In genomic region chr5:170269579-170269978, GRCh38 we compare ENCODE assay signal across 12 cellular contexts. TPM values are rescaled to one million over a fixed set of nuclear protein-coding genes. Genes with fewer than 3 reads are reported as not detected.
DNase-seq lines count a peak whose midpoint lies in the region; ATAC-seq, FAIRE-seq and TF ChIP-seq lines count a peak whose summit lies in the region.
"Had no signal": no experiment of that assay in that cellular context is flagged by ENCODE, and none has a peak within 500 bp of the region (broad histone marks: within the 10 kb centered on the region; RNA-seq: fewer than 3 reads in every experiment).

No MANE protein-coding gene starts in this region.

- H3K4me1 ChIP-seq in left ventricle myocardium inferior, result peaks cover 24% of the 10 kb centered on the region
- peaks cover 52% of the 10 kb centered on the region for H3K4me1 ChIP-seq in lower lobe of right lung
- peaks cover 26% of the 10 kb centered on the region for H3K4me1 ChIP-seq in upper lobe of right lung

- TF ChIP-seq CTCF in left ventricle myocardium inferior (IDR thresholded peaks at IDR 0.05; ENCODE audit: borderline replicate concordance) (no peak), lower lobe of right lung (IDR thresholded peaks at IDR 0.05) (no peak), upper lobe of right lung (IDR thresholded peaks at IDR 0.05) (no peak)

- peak overlapping the region; percentile 89 for H3K27ac Mint-ChIP-seq in activated T-cell treated with anti-CD3 and anti-CD28 coated beads, Interleukin-2, amount 50 U/mL, for 72 hours

- H3K27ac ChIP-seq in left ventricle myocardium inferior (replicated peaks) (peak overlapping the region; percentile 50), lower lobe of right lung (peak overlapping the region; percentile 69), upper lobe of right lung (peak overlapping the region; percentile 49)

- peak overlapping the region; percentile 67 to 76 for H3K4me3 Mint-ChIP-seq in activated T-cell treated with anti-CD3 and anti-CD28 coated beads, Interleukin-2, amount 50 U/mL, for 72 hours

- H3K4me3 ChIP-seq in left ventricle myocardium inferior, result no peak overlapping the region
- H3K4me3 ChIP-seq in lower lobe of right lung, result no peak overlapping the region
- no peak overlapping the region for H3K4me3 ChIP-seq in upper lobe of right lung
- H3K4me3 ChIP-seq: body of pancreas, gastrocnemius medialis had no signal

- peaks cover 23% of the 10 kb centered on the region for H3K27me3 ChIP-seq in left ventricle myocardium inferior (ENCODE audit: low read depth)
- no peaks in the 10 kb centered on the region for H3K27me3 ChIP-seq in lower lobe of right lung (ENCODE audit: low read depth)
- H3K27me3 ChIP-seq in upper lobe of right lung, result no peaks in the 10 kb centered on the region
- H3K27me3 ChIP-seq: body of pancreas, gastrocnemius medialis had no signal

- ATAC-seq in Right ventricle myocardium superior (ENCODE audit: poor library complexity) (no peak), lower lobe of right lung (peak; percentile 3 to 31), upper lobe of right lung (peak; percentile 24)
- ATAC-seq in activated T-cell treated with anti-CD3 and anti-CD28 coated beads, Interleukin-2, amount 50 U/mL, for 72 hours (replicated peaks in 1 of 2), result peak; percentile 83 to 86
- ATAC-seq: body of pancreas, gastrocnemius medialis had no signal

- intact Hi-C loops in left ventricle myocardium inferior (cut with micrococcal nuclease) (loop anchor here (5.0 to 10.0 kb wide), 2 partner anchors 78 to 155 kb away; no protein-coding TSS in a partner anchor), Right ventricle myocardium superior (cut with DNase I) (loop anchor here (5.0 kb wide), 1 partner anchor 153 kb away; no protein-coding TSS in a partner anchor), lower lobe of right lung (cut with DNase I) (no loop called here), upper lobe of right lung (cut with DNase I) (loop anchor here (10.0 kb wide), 1 partner anchor 75 kb away; no protein-coding TSS in a partner anchor)

- H3K36me3 ChIP-seq in left ventricle myocardium inferior, result no peaks in the 10 kb centered on the region
- peaks cover 58% of the 10 kb centered on the region for H3K36me3 ChIP-seq in lower lobe of right lung
- H3K36me3 ChIP-seq in upper lobe of right lung, result peaks cover 43% of the 10 kb centered on the region
- H3K36me3 ChIP-seq: gastrocnemius medialis had no signal

- no peaks in the 10 kb centered on the region for H3K9me3 Mint-ChIP-seq in activated T-cell treated with anti-CD3 and anti-CD28 coated beads, Interleukin-2, amount 50 U/mL, for 72 hours

- H3K27me3 Mint-ChIP-seq in activated T-cell treated with anti-CD3 and anti-CD28 coated beads, Interleukin-2, amount 50 U/mL, for 72 hours (ENCODE audit: low read depth), result no peaks in the 10 kb centered on the region

- FAIRE-seq in HTR-8/SVneo (lab: Jason Lieb, UNC), result no peak

- peaks cover 95% of the 10 kb centered on the region for H3K4me1 Mint-ChIP-seq in activated T-cell treated with anti-CD3 and anti-CD28 coated beads, Interleukin-2, amount 50 U/mL, for 72 hours (ENCODE audit: low read depth)

- no peak for DNase-seq in left ventricle myocardium inferior
- DNase-seq in Right ventricle myocardium superior, result no peak
- DNase-seq in activated T-cell treated with anti-CD3 and anti-CD28 coated beads, Interleukin-2, amount 50 U/mL, for 72 hours, result peak; percentile 76
- DNase-seq in lower lobe of right lung, result no peak
- DNase-seq in upper lobe of right lung, result no peak
- DNase-seq in HTR-8/SVneo (ENCODE audit: insufficient read length, low spot score), result no peak
- DNase-seq in NCI-H2227 treated with DMSO at 0.1 percent for 48 hours (lab: John Stamatoyannopoulos, UW), result no peak
- no peak for DNase-seq in NCI-H510A treated with DMSO at 0.1 percent for 48 hours (lab: John Stamatoyannopoulos, UW)
- DNase-seq: gastrocnemius medialis, NCI-H187 treated with DMSO at 0.1 percent for 48 hours had no signal

- no peaks in the 10 kb centered on the region for H3K9me3 ChIP-seq in left ventricle myocardium inferior (replicated peaks)
- H3K9me3 ChIP-seq in lower lobe of right lung, result no peaks in the 10 kb centered on the region
- H3K9me3 ChIP-seq in upper lobe of right lung, result no peaks in the 10 kb centered on the region
- H3K9me3 ChIP-seq: body of pancreas, gastrocnemius medialis had no signal

- peaks cover 25 to 47% of the 10 kb centered on the region in 2 donors for H3K36me3 Mint-ChIP-seq in activated T-cell treated with anti-CD3 and anti-CD28 coated beads, Interleukin-2, amount 50 U/mL, for 72 hours (ENCODE audit: insufficient read depth in 2 of 2)

RNA-seq across cellular contexts. Expression of gene LCP2, which starts 28.0 kb away (rescaled TPM):
- total RNA-seq in left ventricle myocardium inferior (3.9 TPM), Right ventricle myocardium superior (6.7 TPM), lower lobe of right lung (82.9 TPM), upper lobe of right lung (83.1 TPM)
- total RNA-seq in activated T-cell treated with anti-CD3 and anti-CD28 coated beads, Interleukin-2, amount 50 U/mL, for 72 hours, result 100 to 1,000 TPM; 162 to 190 TPM

RNA-seq across cellular contexts. Expression of gene C5orf58, which starts 36.8 kb away (rescaled TPM):
- total RNA-seq in left ventricle myocardium inferior, result 1.0 TPM
- 0.65 TPM for total RNA-seq in Right ventricle myocardium superior
- not detected for total RNA-seq in activated T-cell treated with anti-CD3 and anti-CD28 coated beads, Interleukin-2, amount 50 U/mL, for 72 hours
- not detected for total RNA-seq in lower lobe of right lung
- not detected for total RNA-seq in upper lobe of right lung
- total RNA-seq: body of pancreas, gastrocnemius medialis, mononuclear cell had no signal

Comparison
In these comparisons a context has a peak if more than half of its experiments do, and no peak if none do; other contexts are left out.
1. DNase-seq: peak in activated T-cell treated with anti-CD3 and anti-CD28 coated beads, Interleukin-2, amount 50 U/mL, for 72 hours (2 of 2); none in left ventricle myocardium inferior (single experiment), Right ventricle myocardium superior (single experiment), lower lobe of right lung (single experiment), upper lobe of right lung (single experiment), HTR-8/SVneo (single experiment), NCI-H2227 treated with DMSO at 0.1 percent for 48 hours (single experiment) and NCI-H510A treated with DMSO at 0.1 percent for 48 hours (single experiment).
2. RNA of gene LCP2, which starts 28.0 kb away (total RNA-seq): 162 to 190 TPM in activated T-cell treated with anti-CD3 and anti-CD28 coated beads, Interleukin-2, amount 50 U/mL, for 72 hours, 83.1 TPM in upper lobe of right lung (single experiment) and 82.9 TPM in lower lobe of right lung (single experiment); 6.7 TPM in Right ventricle myocardium superior (single experiment) and 3.9 TPM in left ventricle myocardium inferior (single experiment); every median in the first group is over 10 times any median in the second.
3. Peak in every context shown above with its lines, with median percentiles within 50 percentile points of each other: H3K27ac ChIP-seq.